Comparison of ENCODE assay signal across 8 cellular contexts in the genomic region with DNA sequence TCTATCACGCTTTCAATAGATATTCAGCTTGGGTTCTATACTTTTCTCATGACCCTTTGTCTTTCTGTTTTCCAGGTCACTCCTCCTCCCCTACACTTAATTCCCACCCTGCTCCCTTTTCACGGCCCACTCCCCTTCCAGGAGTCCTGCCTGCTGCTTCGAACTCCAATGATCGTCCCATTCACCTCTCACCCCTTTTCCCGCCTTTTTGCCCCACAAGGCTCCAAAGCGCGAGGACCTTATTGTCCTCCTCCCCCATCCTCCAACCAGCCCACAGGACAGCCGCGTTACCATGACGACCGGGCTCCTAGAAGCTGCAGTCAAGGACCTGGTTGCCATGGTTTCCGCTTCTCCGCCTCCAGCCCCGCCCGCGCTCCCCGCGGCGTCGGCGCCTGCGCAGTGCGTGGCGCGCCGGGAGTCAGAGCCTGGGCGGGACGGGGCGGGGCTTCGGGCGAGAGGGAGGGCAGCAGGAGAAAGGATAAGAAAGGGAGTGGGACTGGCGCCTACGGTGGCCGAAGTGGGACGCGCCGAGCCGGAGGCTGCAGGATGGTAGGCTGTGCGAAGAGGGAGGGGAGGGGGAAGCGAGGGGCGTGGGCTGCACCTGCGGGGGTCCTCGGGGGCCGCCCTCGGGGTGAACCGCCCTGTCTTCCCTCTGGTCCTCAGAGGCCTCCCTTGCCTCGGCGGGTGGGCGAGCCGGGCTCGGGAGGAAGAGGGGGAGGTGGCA. TPM values are rescaled to one million over a fixed set of nuclear protein-coding genes. Genes with fewer than 3 reads are reported as not detected.
DNase-seq lines count a peak whose midpoint lies in the region; ATAC-seq and TF ChIP-seq lines count a peak whose summit lies in the region.

AP1S1 (plus strand) TSS at position 508 of the 724 bp plus-strand sequence; CDS start at position 547, 39 bp downstream.

- intact Hi-C loops in Caco-2 (cut with micrococcal nuclease; ENCODE audit: unreplicated experiment): loop anchor here (1.0 kb wide), 2 partner anchors 9 to 10 kb away; no protein-coding TSS in a partner anchor
- intact Hi-C loops in mucosa of descending colon (cut with DNase I, micrococcal nuclease): loop anchor here in 1 of 2 donors (10.0 kb wide), 1 partner anchor 131 kb away; no protein-coding TSS in a partner anchor

- peaks cover 10% of the 10 kb centered on the region for H3K27me3 Mint-ChIP-seq in Caco-2 (ENCODE audit: insufficient read depth, unreplicated experiment)

- no TSS peak for BruUV-seq in Caco-2 (replicated peaks; lab: Mats Ljungman, UMichigan)

- no peaks in the 10 kb centered on the region for H3K27me3 ChIP-seq in Caco-2 (replicated peaks; ENCODE audit: control insufficient read depth, insufficient read depth, low read length)

- TF ChIP-seq CTCF in Caco-2 (IDR thresholded peaks at IDR 0.05; ENCODE audit: insufficient read depth in 1 of 2, low read depth in 1 of 2, low read length in 1 of 2, severe bottlenecking in 1 of 2, unreplicated experiment in 1 of 2) (no peak), mucosa of descending colon (IDR thresholded peaks at IDR 0.05) (peak; percentile 9)

- TF ChIP-seq RAD21 in Ishikawa (IDR thresholded peaks at IDR 0.05; ENCODE audit: low read depth): no peak

- POLR2A ChIA-PET in Caco-2 (lab: Charles Lee): interaction anchor here (0.5 kb wide), 1 partner anchor 28 kb away, joined by 3 read pairs; no protein-coding TSS in a partner anchor

- ATAC-seq in GM21528 (IDR thresholded peaks at IDR 0.05; ENCODE audit: low FRiP score, unreplicated experiment) (peak; percentile 68), mucosa of descending colon (peak; percentile 97)

- H3K36me3 Mint-ChIP-seq in Caco-2 (ENCODE audit: insufficient read depth, unreplicated experiment): peaks cover 30% of the 10 kb centered on the region

- CTCF ChIA-PET in Caco-2 (lab: Charles Lee): interaction anchor here (2.7 kb wide), 1 partner anchor 10 kb away, joined by 27 read pairs; no protein-coding TSS in a partner anchor

- H3K4me1 Mint-ChIP-seq in Caco-2 (ENCODE audit: low read depth, unreplicated experiment): peaks cover 27% of the 10 kb centered on the region

- H3K4me1 ChIP-seq in Caco-2 (peaks cover 14% of the 10 kb centered on the region; the same call in 1 of the 2 replicates), mucosa of descending colon (ENCODE audit: low read depth) (peaks cover 9% of the 10 kb centered on the region)

- DNase-seq in Caco-2 (peak; percentile 96 to 98), OCI-M1 (lab: John Stamatoyannopoulos, UW) (peak; percentile 99), activated T-cell treated with anti-CD3 and anti-CD28 coated beads for 48 hours (ENCODE audit: low read depth) (peak; percentile 94), epithelial cell of prostate (ENCODE audit: low read depth, low spot score) (peak; percentile 69), mucosa of descending colon (peak; percentile 96 to 97 (median 96))
- DNase-seq in stimulated activated CD8-positive, alpha-beta memory T cell treated with anti-CD3 and anti-CD28 coated beads, Interleukin-4, amount 100 ng/mL, for 1 hour (ENCODE audit: low read depth in 2 of 2, low spot score in 1 of 2): peak; percentile 74

- no peaks in the 10 kb centered on the region for H3K9me3 ChIP-seq in Caco-2
- no peaks in the 10 kb centered on the region for H3K9me3 ChIP-seq in mucosa of descending colon

- H3K36me3 ChIP-seq in Caco-2 (ENCODE audit: control insufficient read depth, insufficient read depth, low read length) (peaks cover 2% of the 10 kb centered on the region; the same call in 1 of the 2 replicates), mucosa of descending colon (ENCODE audit: low read depth) (no peaks in the 10 kb centered on the region)

- H3K27ac ChIP-seq in epithelial cell of prostate: peak within 1 kb of the TSS; percentile 72

- H3K4me3 ChIP-seq in Caco-2 (ENCODE audit: low read depth, low read length) (peak within 1 kb of the TSS; percentile 87), mucosa of descending colon (peak within 1 kb of the TSS; percentile 68)

- no peak for TF ChIP-seq EP300 in Ishikawa (IDR thresholded peaks at IDR 0.05; ENCODE audit: borderline replicate concordance)

- peak within 1 kb of the TSS; percentile 81 for H3K4me3 Mint-ChIP-seq in Caco-2 (ENCODE audit: unreplicated experiment)

- H3K27ac Mint-ChIP-seq in Caco-2 (ENCODE audit: unreplicated experiment): peak within 1 kb of the TSS; percentile 94

- H3K9me3 Mint-ChIP-seq in Caco-2 (ENCODE audit: unreplicated experiment): no peaks in the 10 kb centered on the region

TF ChIP-seq in Ishikawa, 13 proteins besides CTCF, POLR2A, EP300 and RAD21:
- TF ChIP-seq YY1 (IDR thresholded peaks at IDR 0.05; ENCODE audit: low read depth): no peak
- peak; percentile 95; the same call in 1 of the 2 replicates for TF ChIP-seq ZBTB7A (IDR thresholded peaks at IDR 0.05; ENCODE audit: low read depth)
- TF ChIP-seq MAX (IDR thresholded peaks at IDR 0.05): peak; percentile 99

RNA-seq across cellular contexts. Expression of gene AP1S1, which starts in this region (rescaled TPM):
- 52.3 and 62.9 TPM in 2 replicates for total RNA-seq in Caco-2 (2022)
- total RNA-seq in mucosa of descending colon: 10 to 100 TPM; 32.3 to 83.6 (median 63.9) TPM

Comparison
In these comparisons a context has a peak if more than half of its experiments do, and no peak if none do; other contexts are left out.
1. Peak in every context shown above with its lines: DNase-seq, ATAC-seq, H3K4me3 ChIP-seq and H3K27ac ChIP-seq.